ENCODE assay signal across 1 cellular context in the genomic region with DNA sequence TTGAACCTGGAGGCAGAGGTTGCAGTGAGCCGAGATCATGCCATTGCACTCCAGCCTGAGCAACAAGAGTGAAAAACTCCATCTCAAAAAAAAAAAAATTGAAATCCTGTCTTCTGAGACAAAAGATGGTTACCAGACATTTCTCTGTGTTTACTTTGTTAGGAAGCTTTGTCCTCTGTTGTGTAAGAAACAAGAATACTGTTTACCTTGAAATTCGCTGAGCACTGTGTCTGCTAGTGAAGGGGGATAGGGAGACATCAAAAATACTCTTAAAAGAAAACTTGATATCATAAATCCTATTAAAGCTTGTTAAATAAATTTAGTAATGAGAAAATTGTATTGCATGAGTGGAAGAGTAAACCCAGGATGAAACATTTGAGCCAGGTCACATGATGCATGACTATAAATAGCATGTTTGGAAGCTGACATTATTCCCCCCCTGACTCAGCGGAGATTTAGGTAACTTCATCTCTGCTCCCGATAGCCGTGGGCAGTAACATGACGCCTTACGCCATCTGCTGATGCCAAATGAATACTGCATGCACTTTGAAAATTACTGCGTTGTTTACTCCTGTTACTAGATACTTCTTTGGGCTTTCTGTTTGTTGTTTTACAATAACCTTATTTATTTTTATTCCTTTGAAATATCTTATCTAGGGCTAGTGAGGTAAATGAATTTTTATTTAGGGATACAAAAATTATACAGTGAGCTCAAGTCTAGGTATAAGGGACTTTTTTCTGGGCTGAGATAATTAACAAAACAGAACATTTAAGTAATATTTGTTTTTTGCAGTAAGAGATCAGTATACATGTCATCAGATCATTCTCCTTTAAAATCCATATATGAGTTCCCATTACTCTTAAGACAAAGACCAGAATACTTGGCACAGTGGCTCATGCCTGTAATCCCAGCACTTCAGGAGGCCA.
A peak's percentile ranks its signal among the peaks of the same experiment; 100 is the strongest.
TF ChIP-seq lines count a peak whose summit lies in the region.

No MANE protein-coding gene starts in this region.

TF ChIP-seq in IMR-90, 13 proteins besides CTCF, POLR2A, EP300 and RAD21 (continued from another document):
- TF ChIP-seq MAZ (IDR thresholded peaks at IDR 0.05; ENCODE audit: borderline replicate concordance, low read depth, low read length), result peak; percentile 68; the same call in 1 of the 2 replicates
- TF ChIP-seq SMC3 (IDR thresholded peaks at IDR 0.05; ENCODE audit: low read depth, low read length), result peak; percentile 100
- peak; percentile 43; the same call in 1 of the 2 replicates for TF ChIP-seq FOS (IDR thresholded peaks at IDR 0.05; ENCODE audit: low read depth, low read length)
- TF ChIP-seq USF2 (IDR thresholded peaks at IDR 0.05; ENCODE audit: low read depth, low read length), result peak; percentile 97
- TF ChIP-seq RFX5 (IDR thresholded peaks at IDR 0.05; ENCODE audit: low read depth, low read length), result no peak; the same call in 1 of the 2 replicates
- TF ChIP-seq MAFK (IDR thresholded peaks at IDR 0.05; ENCODE audit: low read depth, low read length), result peak; percentile 65; the same call in 1 of the 2 replicates
- TF ChIP-seq CEBPB (IDR thresholded peaks at IDR 0.05; ENCODE audit: low read depth, low read length), result peak; percentile 39; the same call in 1 of the 2 replicates
- TF ChIP-seq, protein P1, sequence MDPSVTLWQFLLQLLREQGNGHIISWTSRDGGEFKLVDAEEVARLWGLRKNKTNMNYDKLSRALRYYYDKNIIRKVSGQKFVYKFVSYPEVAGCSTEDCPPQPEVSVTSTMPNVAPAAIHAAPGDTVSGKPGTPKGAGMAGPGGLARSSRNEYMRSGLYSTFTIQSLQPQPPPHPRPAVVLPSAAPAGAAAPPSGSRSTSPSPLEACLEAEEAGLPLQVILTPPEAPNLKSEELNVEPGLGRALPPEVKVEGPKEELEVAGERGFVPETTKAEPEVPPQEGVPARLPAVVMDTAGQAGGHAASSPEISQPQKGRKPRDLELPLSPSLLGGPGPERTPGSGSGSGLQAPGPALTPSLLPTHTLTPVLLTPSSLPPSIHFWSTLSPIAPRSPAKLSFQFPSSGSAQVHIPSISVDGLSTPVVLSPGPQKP (IDR thresholded peaks at IDR 0.05; ENCODE audit: borderline replicate concordance, low read depth, low read length), result no peak
- TF ChIP-seq BHLHE40 (IDR thresholded peaks at IDR 0.05; ENCODE audit: low read depth, low read length), result peak; percentile 72
- TF ChIP-seq RCOR1 (IDR thresholded peaks at IDR 0.05; ENCODE audit: insufficient replicate concordance, low read length), result no peak
